Comparison of ENCODE assay signal across 1 cellular context in the genomic region with DNA sequence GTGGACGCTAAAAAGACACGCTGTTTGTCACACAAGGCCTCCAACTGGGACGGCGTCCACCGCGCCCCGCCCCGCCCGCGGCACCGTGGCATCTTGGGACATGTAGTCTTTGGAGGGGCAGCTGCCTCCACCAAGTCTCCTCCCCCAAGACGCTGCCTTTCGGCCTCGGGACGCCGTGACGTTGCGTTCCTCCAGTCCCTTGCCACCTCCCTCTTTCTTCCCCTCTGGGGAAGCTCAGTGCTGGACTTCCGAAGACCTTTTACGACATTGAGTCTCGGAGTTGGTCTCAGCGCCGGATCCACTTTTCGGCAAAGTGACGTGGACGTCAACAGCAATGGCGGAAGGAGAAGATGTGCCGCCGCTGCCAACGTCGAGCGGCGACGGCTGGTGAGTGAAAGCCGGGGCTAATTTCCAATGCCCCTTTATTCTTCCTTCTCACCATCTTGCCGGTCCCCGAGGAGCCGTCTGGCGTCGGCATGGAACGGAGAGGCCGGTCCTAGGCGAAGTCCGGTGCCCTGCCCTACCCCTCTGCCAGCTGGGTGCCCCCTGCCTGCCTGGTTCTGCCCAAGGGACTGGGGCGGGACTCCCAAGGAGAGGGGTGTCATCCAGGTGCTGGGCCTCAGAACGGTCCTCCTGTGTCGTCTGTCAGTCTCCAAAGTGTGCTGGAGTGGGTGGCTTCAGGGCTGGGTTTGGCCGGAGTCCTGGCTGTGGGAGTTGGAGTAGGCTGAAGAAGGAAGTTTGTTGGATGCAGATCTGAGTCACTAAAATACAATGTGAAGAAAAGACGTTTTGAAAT.
TF ChIP-seq lines count a peak whose summit lies in the region.

Gene TBC1D23, plus strand, starts transcription at position 308 of the 796 bp plus-strand sequence. Its CDS starts 27 bp downstream, at position 335.

TF ChIP-seq in HepG2, 621 proteins besides CTCF, POLR2A, EP300 and RAD21 (continued from another document and continues in another):
- TF ChIP-seq, protein P1, sequence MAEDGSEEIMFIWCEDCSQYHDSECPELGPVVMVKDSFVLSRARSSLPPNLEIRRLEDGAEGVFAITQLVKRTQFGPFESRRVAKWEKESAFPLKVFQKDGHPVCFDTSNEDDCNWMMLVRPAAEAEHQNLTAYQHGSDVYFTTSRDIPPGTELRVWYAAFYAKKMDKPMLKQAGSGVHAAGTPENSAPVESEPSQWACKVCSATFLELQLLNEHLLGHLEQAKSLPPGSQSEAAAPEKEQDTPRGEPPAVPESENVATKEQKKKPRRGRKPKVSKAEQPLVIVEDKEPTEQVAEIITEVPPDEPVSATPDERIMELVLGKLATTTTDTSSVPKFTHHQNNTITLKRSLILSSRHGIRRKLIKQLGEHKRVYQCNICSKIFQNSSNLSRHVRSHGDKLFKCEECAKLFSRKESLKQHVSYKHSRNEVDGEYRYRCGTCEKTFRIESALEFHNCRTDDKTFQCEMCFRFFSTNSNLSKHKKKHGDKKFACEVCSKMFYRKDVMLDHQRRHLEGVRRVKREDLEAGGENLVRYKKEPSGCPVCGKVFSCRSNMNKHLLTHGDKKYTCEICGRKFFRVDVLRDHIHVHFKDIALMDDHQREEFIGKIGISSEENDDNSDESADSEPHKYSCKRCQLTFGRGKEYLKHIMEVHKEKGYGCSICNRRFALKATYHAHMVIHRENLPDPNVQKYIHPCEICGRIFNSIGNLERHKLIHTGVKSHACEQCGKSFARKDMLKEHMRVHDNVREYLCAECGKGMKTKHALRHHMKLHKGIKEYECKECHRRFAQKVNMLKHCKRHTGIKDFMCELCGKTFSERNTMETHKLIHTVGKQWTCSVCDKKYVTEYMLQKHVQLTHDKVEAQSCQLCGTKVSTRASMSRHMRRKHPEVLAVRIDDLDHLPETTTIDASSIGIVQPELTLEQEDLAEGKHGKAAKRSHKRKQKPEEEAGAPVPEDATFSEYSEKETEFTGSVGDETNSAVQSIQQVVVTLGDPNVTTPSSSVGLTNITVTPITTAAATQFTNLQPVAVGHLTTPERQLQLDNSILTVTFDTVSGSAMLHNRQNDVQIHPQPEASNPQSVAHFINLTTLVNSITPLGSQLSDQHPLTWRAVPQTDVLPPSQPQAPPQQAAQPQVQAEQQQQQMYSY (CRISPR knock-in tag; IDR thresholded peaks at IDR 0.05) = peak; percentile 55
- TF ChIP-seq ZBTB49 (CRISPR knock-in tag; IDR thresholded peaks at IDR 0.05; ENCODE audit: borderline replicate concordance) = 0 out of 2 replicates have a peak, but pooled peaks have one; percentile 14
- peak; percentile 68 for TF ChIP-seq MED1 (CRISPR knock-in tag; IDR thresholded peaks at IDR 0.05)
- no peak for TF ChIP-seq MTA3 (CRISPR knock-in tag; IDR thresholded peaks at IDR 0.05)
- peak; percentile 68; the same call in 1 of the 2 replicates for TF ChIP-seq ZNF230 (CRISPR knock-in tag; IDR thresholded peaks at IDR 0.05)
- peak; percentile 77 for TF ChIP-seq ZNF335 (CRISPR knock-in tag; IDR thresholded peaks at IDR 0.05)
- peak; percentile 21; the same call in 1 of the 2 replicates for TF ChIP-seq FOSL2 (CRISPR knock-in tag; IDR thresholded peaks at IDR 0.05)
- TF ChIP-seq ZNF441 (CRISPR knock-in tag; IDR thresholded peaks at IDR 0.05; ENCODE audit: borderline replicate concordance) = no peak
- TF ChIP-seq HDAC1 (CRISPR knock-in tag; IDR thresholded peaks at IDR 0.05) = peak; percentile 84
- peak; percentile 61; the same call in 1 of the 2 replicates for TF ChIP-seq ATF2 (CRISPR knock-in tag; IDR thresholded peaks at IDR 0.05)
- TF ChIP-seq NR3C1 (CRISPR knock-in tag; IDR thresholded peaks at IDR 0.05) = no peak
- no peak for TF ChIP-seq HMGA1 (CRISPR knock-in tag; conservative IDR thresholded peaks at IDR 0.05)
- TF ChIP-seq IRF9 (CRISPR knock-in tag; IDR thresholded peaks at IDR 0.05; ENCODE audit: borderline replicate concordance) = peak; percentile 75
- TF ChIP-seq ZNF160 (CRISPR knock-in tag; IDR thresholded peaks at IDR 0.05) = peak; percentile 77; the same call in 1 of the 2 replicates
- TF ChIP-seq HNF1A (IDR thresholded peaks at IDR 0.05; ENCODE audit: low read depth) = 0 out of 2 replicates have a peak, but pooled peaks have one; percentile 36
- TF ChIP-seq HNF1A (CRISPR knock-in tag; IDR thresholded peaks at IDR 0.05; ENCODE audit: borderline replicate concordance) = peak; percentile 60; the same call in 1 of the 2 replicates
- TF ChIP-seq REPIN1 (CRISPR knock-in tag; IDR thresholded peaks at IDR 0.05; ENCODE audit: borderline replicate concordance, low read depth) = no peak; the same call in none of the 2 replicates
- TF ChIP-seq ZBTB42 (CRISPR knock-in tag; IDR thresholded peaks at IDR 0.05) = 0 out of 2 replicates have a peak, but pooled peaks have one; percentile 49
- TF ChIP-seq DNMT3B (CRISPR knock-in tag; conservative IDR thresholded peaks at IDR 0.05) = 0 out of 2 replicates have a peak, but pooled peaks have one; percentile 23
- TF ChIP-seq GMEB1 (CRISPR knock-in tag; IDR thresholded peaks at IDR 0.05; ENCODE audit: borderline replicate concordance) = peak; percentile 97
- peak; percentile 73; the same call in 1 of the 2 replicates for TF ChIP-seq SIN3A (IDR thresholded peaks at IDR 0.05; ENCODE audit: borderline replicate concordance, low read depth, low read length)
- TF ChIP-seq KAT8 (CRISPR knock-in tag; IDR thresholded peaks at IDR 0.05) = peak; percentile 87
- TF ChIP-seq ZNF468 (CRISPR knock-in tag; IDR thresholded peaks at IDR 0.05) = no peak
- TF ChIP-seq ZNF430 (CRISPR knock-in tag; IDR thresholded peaks at IDR 0.05) = peak; percentile 79; the same call in 1 of the 2 replicates
- TF ChIP-seq TCF12 (IDR thresholded peaks at IDR 0.05) = no peak
- peak; percentile 50; the same call in 1 of the 2 replicates for TF ChIP-seq TCF12 (CRISPR knock-in tag; IDR thresholded peaks at IDR 0.05)
- peak; percentile 21; the same call in 1 of the 2 replicates for TF ChIP-seq FOXA3 (CRISPR knock-in tag; IDR thresholded peaks at IDR 0.05)
- 0 out of 2 replicates have a peak, but pooled peaks have one; percentile 19 for TF ChIP-seq ZMYM3 (CRISPR knock-in tag; IDR thresholded peaks at IDR 0.05)
- TF ChIP-seq PRDM10 (CRISPR knock-in tag; IDR thresholded peaks at IDR 0.05; ENCODE audit: low read depth) = peak; percentile 55; the same call in 1 of the 2 replicates
- no peak for TF ChIP-seq TAF15 (IDR thresholded peaks at IDR 0.05; ENCODE audit: low read depth, low read length, poor library complexity, severe bottlenecking)
- TF ChIP-seq CREBL2 (CRISPR knock-in tag; IDR thresholded peaks at IDR 0.05; ENCODE audit: borderline replicate concordance) = no peak
- peak; percentile 95; the same call in 1 of the 2 replicates for TF ChIP-seq NFKB2 (CRISPR knock-in tag; IDR thresholded peaks at IDR 0.05; ENCODE audit: borderline replicate concordance)
- TF ChIP-seq ZSCAN22 (CRISPR knock-in tag; IDR thresholded peaks at IDR 0.05) = peak; percentile 47; the same call in 1 of the 2 replicates
- TF ChIP-seq, protein P2, sequence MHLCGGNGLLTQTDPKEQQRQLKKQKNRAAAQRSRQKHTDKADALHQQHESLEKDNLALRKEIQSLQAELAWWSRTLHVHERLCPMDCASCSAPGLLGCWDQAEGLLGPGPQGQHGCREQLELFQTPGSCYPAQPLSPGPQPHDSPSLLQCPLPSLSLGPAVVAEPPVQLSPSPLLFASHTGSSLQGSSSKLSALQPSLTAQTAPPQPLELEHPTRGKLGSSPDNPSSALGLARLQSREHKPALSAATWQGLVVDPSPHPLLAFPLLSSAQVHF (CRISPR knock-in tag; IDR thresholded peaks at IDR 0.05) = no peak
